1 cellular context compared by ENCODE assay signal in the genomic region with DNA sequence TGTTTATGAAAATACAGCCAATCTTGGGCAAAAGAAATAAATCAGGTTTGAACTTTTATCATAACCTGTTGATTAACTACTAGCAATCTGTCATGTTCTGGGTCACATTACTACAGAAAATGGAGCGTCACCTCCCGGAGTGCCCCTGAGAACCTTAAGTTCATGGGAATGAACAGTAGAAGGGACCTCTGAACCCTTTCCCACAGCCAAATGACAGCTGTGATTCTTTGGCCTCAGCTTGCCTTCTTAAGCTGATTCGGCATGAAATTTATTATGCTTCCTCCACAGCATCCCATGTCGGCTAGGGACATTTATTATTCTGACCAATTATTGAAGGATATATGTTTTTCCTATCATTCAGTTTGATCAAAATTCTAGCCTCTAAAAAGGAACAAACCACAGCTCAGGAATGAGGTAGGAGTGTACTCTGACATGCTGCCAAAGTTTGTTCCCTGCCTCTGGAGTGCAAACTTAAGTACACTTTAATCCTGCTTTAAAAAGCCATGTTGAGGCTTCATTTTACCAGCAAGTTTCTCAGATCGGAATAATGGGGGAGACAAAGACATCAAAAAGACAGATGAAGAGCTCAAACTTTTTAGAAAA.
TF ChIP-seq lines count a peak whose summit lies in the region.

No MANE protein-coding gene starts in this region.

TF ChIP-seq in GM12878, 131 proteins besides CTCF, POLR2A, EP300 and RAD21 (continued from another document):
- TF ChIP-seq, protein P1, sequence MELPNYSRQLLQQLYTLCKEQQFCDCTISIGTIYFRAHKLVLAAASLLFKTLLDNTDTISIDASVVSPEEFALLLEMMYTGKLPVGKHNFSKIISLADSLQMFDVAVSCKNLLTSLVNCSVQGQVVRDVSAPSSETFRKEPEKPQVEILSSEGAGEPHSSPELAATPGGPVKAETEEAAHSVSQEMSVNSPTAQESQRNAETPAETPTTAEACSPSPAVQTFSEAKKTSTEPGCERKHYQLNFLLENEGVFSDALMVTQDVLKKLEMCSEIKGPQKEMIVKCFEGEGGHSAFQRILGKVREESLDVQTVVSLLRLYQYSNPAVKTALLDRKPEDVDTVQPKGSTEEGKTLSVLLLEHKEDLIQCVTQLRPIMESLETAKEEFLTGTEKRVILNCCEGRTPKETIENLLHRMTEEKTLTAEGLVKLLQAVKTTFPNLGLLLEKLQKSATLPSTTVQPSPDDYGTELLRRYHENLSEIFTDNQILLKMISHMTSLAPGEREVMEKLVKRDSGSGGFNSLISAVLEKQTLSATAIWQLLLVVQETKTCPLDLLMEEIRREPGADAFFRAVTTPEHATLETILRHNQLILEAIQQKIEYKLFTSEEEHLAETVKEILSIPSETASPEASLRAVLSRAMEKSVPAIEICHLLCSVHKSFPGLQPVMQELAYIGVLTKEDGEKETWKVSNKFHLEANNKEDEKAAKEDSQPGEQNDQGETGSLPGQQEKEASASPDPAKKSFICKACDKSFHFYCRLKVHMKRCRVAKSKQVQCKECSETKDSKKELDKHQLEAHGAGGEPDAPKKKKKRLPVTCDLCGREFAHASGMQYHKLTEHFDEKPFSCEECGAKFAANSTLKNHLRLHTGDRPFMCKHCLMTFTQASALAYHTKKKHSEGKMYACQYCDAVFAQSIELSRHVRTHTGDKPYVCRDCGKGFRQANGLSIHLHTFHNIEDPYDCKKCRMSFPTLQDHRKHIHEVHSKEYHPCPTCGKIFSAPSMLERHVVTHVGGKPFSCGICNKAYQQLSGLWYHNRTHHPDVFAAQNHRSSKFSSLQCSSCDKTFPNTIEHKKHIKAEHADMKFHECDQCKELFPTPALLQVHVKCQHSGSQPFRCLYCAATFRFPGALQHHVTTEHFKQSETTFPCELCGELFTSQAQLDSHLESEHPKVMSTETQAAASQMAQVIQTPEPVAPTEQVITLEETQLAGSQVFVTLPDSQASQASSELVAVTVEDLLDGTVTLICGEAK (IDR thresholded peaks at IDR 0.05; ENCODE audit: borderline replicate concordance): no peak
- TF ChIP-seq KLF5 (IDR thresholded peaks at IDR 0.05; ENCODE audit: partially characterized antibody): no peak
- TF ChIP-seq HDAC6 (IDR thresholded peaks at IDR 0.05; ENCODE audit: unreplicated experiment): no peak
- TF ChIP-seq STAT3 (IDR thresholded peaks at IDR 0.05; ENCODE audit: low read depth, low read length): no peak
- TF ChIP-seq RUNX3 (IDR thresholded peaks at IDR 0.05; ENCODE audit: low read length): no peak
- no peak for TF ChIP-seq RCOR1 (conservative IDR thresholded peaks at IDR 0.05; ENCODE audit: low read depth, low read length)
- TF ChIP-seq SUZ12 (IDR thresholded peaks at IDR 0.05; ENCODE audit: unreplicated experiment): no peak
- TF ChIP-seq DPF2 (IDR thresholded peaks at IDR 0.05): no peak
- TF ChIP-seq MYC (IDR thresholded peaks at IDR 0.05; ENCODE audit: insufficient read depth, insufficient read length, insufficient replicate concordance, low read length, severe bottlenecking): no peak
- TF ChIP-seq EGR1 (IDR thresholded peaks at IDR 0.05; ENCODE audit: borderline replicate concordance in 1 of 2, low read depth in 2 of 2, low read length in 2 of 2): no peak
- no peak for TF ChIP-seq ASH2L (IDR thresholded peaks at IDR 0.05; ENCODE audit: borderline replicate concordance, low read depth)
- TF ChIP-seq SRF (IDR thresholded peaks at IDR 0.05; ENCODE audit: low read depth in 2 of 2, low read length in 2 of 2): no peak
